ENCODE assay signal across 10 cellular contexts in genomic region chr17:39618956-39619785, GRCh38. TPM values are rescaled to one million over a fixed set of nuclear protein-coding genes. Genes with fewer than 3 reads are reported as not detected.
DNase-seq lines count a peak whose midpoint lies in the region; ATAC-seq and TF ChIP-seq lines count a peak whose summit lies in the region.
"Had no signal": no experiment of that assay in that cellular context is flagged by ENCODE, and none has a peak within 500 bp of the region (broad histone marks: within the 10 kb centered on the region; RNA-seq: fewer than 3 reads in every experiment).

No MANE protein-coding gene starts in this region.

- peak overlapping the region; percentile 77; the same call in 1 of the 3 replicates for H3K4me3 Mint-ChIP-seq in GM23338

- peaks cover 93% of the 10 kb centered on the region for H3K27me3 ChIP-seq in GM23338 (ENCODE audit: insufficient read depth)
- no peaks in the 10 kb centered on the region for H3K27me3 ChIP-seq in OCI-LY3 (ENCODE audit: low read depth, low read length)
- peaks cover 60% of the 10 kb centered on the region for H3K27me3 ChIP-seq in iPS-18a (ENCODE audit: control insufficient read depth, insufficient read depth, low read length)
- peaks cover 4% of the 10 kb centered on the region for H3K27me3 ChIP-seq in effector memory CD4-positive, alpha-beta T cell (replicated peaks; ENCODE audit: control insufficient read depth, insufficient read depth, low read length, poor library complexity, severe bottlenecking)

- ATAC-seq in GM23338: no peak
- ATAC-seq in HG02571 (IDR thresholded peaks at IDR 0.05; ENCODE audit: unreplicated experiment): no peak

- H3K9ac ChIP-seq in OCI-LY3 (ENCODE audit: low read length): peak overlapping the region; percentile 77
- H3K9ac ChIP-seq in iPS-18a (ENCODE audit: low read length): no peak overlapping the region

- H3K36me3 Mint-ChIP-seq in GM23338 (ENCODE audit: low read depth): no peaks in the 10 kb centered on the region; the same call in 2 of the 3 replicates

- TF ChIP-seq CTCF in 22Rv1 (IDR thresholded peaks at IDR 0.05) (no peak), GM23338 (conservative IDR thresholded peaks at IDR 0.05; ENCODE audit: low read depth in 2 of 2) (no peak), OCI-LY3 (IDR thresholded peaks at IDR 0.05; ENCODE audit: low read depth, low read length) (no peak)

- peak overlapping the region; percentile 54; the same call in 1 of the 2 replicates for H2AFZ ChIP-seq in GM23338
- no peak overlapping the region for H2AFZ ChIP-seq in OCI-LY3 (ENCODE audit: low read depth, low read length)

- H3K27me3 Mint-ChIP-seq in GM23338 (ENCODE audit: insufficient read depth, low read depth, poor library complexity): peaks cover 72% of the 10 kb centered on the region

- peaks cover 17% of the 10 kb centered on the region for H3K4me1 Mint-ChIP-seq in GM23338

- no peak for DNase-seq in GM23338 (ENCODE audit: low spot score)
- DNase-seq in effector memory CD4-positive, alpha-beta T cell: no peak
- no peak for DNase-seq in medulla oblongata (ENCODE audit: extremely low spot score)
- no peak for DNase-seq in stimulated activated naive CD4-positive, alpha-beta T cell treated with Interleukin-2 at 50 U/mL for 16 hours (lab: John Stamatoyannopoulos, UW)
- DNase-seq: activated naive CD4-positive, alpha-beta T cell treated with Interleukin-2 at 50 U/mL for 16 hours; NCI-H187 treated with DMSO at 0.1 percent for 48 hours had no signal

- H3K4me2 ChIP-seq in GM23338 (peak overlapping the region; percentile 100), OCI-LY3 (ENCODE audit: low read length) (peak overlapping the region; percentile 94)

- peak overlapping the region; percentile 70; the same call in 1 of the 2 replicates for H3K27ac ChIP-seq in 22Rv1
- H3K27ac ChIP-seq in GM23338 (ENCODE audit: low read depth): no peak overlapping the region
- no peak overlapping the region for H3K27ac ChIP-seq in OCI-LY3 (ENCODE audit: low read length)
- H3K27ac ChIP-seq in iPS-18a (ENCODE audit: low read length): no peak overlapping the region
- H3K27ac ChIP-seq in effector memory CD4-positive, alpha-beta T cell (ENCODE audit: insufficient read depth, low read length, poor library complexity, severe bottlenecking): no peak overlapping the region

- 0 out of 2 replicates have a peak, but pooled peaks cover 6% of the 10 kb centered on the region for H3F3A ChIP-seq in GM23338 (replicated peaks; ENCODE audit: low read depth)

- H3K9me3 ChIP-seq in OCI-LY3 (ENCODE audit: insufficient read depth, low read length) (no peaks in the 10 kb centered on the region), iPS-18a (ENCODE audit: control insufficient read depth, low read depth, low read length) (no peaks in the 10 kb centered on the region)
- H3K9me3 ChIP-seq in effector memory CD4-positive, alpha-beta T cell (ENCODE audit: control insufficient read depth, low read length): no peaks in the 10 kb centered on the region

- H3K79me2 ChIP-seq in GM23338 (replicated peaks; ENCODE audit: insufficient read depth) (no peaks in the 10 kb centered on the region), OCI-LY3 (ENCODE audit: low read length) (no peaks in the 10 kb centered on the region)

- H4K20me1 ChIP-seq in GM23338 (replicated peaks; ENCODE audit: insufficient read depth) (no peaks in the 10 kb centered on the region; the same call in 1 of the 2 replicates), OCI-LY3 (ENCODE audit: insufficient read depth, low read length) (no peaks in the 10 kb centered on the region)

- peaks cover 15% of the 10 kb centered on the region; the same call in 1 of the 2 replicates for H3K4me1 ChIP-seq in GM23338 (ENCODE audit: insufficient read depth)
- H3K4me1 ChIP-seq in OCI-LY3 (ENCODE audit: low read length): peaks cover 43% of the 10 kb centered on the region
- H3K4me1 ChIP-seq in iPS-18a (ENCODE audit: control insufficient read depth, low read depth, low read length): peaks cover 3% of the 10 kb centered on the region
- H3K4me1 ChIP-seq in effector memory CD4-positive, alpha-beta T cell (ENCODE audit: control insufficient read depth, insufficient read depth, low read length, poor library complexity, severe bottlenecking): peaks cover 20% of the 10 kb centered on the region

- H3K27ac Mint-ChIP-seq in GM23338: no peak overlapping the region

- no peaks in the 10 kb centered on the region for H3K9me3 Mint-ChIP-seq in GM23338

- no peaks in the 10 kb centered on the region for H3K9me2 ChIP-seq in GM23338 (ENCODE audit: insufficient read depth)

- H3K4me3 ChIP-seq in GM23338 (peak overlapping the region; percentile 92), OCI-LY3 (ENCODE audit: low read length) (peak overlapping the region; percentile 84), iPS-18a (ENCODE audit: low read length) (peak overlapping the region; percentile 56)
- H3K4me3 ChIP-seq in effector memory CD4-positive, alpha-beta T cell (ENCODE audit: insufficient read depth, low read depth, low read length, poor library complexity, severe bottlenecking): no peak overlapping the region

- no peaks in the 10 kb centered on the region for H3K36me3 ChIP-seq in GM23338 (ENCODE audit: insufficient read depth)
- H3K36me3 ChIP-seq in OCI-LY3 (replicated peaks; ENCODE audit: low read depth, low read length): no peaks in the 10 kb centered on the region
- no peaks in the 10 kb centered on the region for H3K36me3 ChIP-seq in iPS-18a (ENCODE audit: control insufficient read depth, low read depth, low read length)
- H3K36me3 ChIP-seq in effector memory CD4-positive, alpha-beta T cell (ENCODE audit: control insufficient read depth, insufficient read depth, low read length): no peaks in the 10 kb centered on the region

TF ChIP-seq in GM23338, 12 proteins besides CTCF, POLR2A, EP300 and RAD21 (continues in another document):
- TF ChIP-seq EZH2phosphoT487 (IDR thresholded peaks at IDR 0.05; ENCODE audit: unreplicated experiment) (no peak), POLR2AphosphoS5 (IDR thresholded peaks at IDR 0.05; ENCODE audit: low read depth) (no peak), ZNF114 (CRISPR knock-in tag; IDR thresholded peaks at IDR 0.05) (no peak), REST (IDR thresholded peaks at IDR 0.05; ENCODE audit: unreplicated experiment) (no peak)

RNA-seq across cellular contexts. Expression of gene PPP1R1B, which starts 7.6 kb away (rescaled TPM):
- total RNA-seq in GM23338 (2014; rRNA removed; shearing (Covaris generic)): 1.5 and 3.4 TPM in 2 replicates
- polyA plus RNA-seq in GM23338 (2016; fragmentation: Nextera tagmentation; extraction: Ambion mirVana): 3.7 and 5.4 TPM in 2 replicates

RNA-seq across cellular contexts. Expression of gene NEUROD2, which starts 11.5 kb away (rescaled TPM):
- total RNA-seq in GM23338 (2014; rRNA removed; shearing (Covaris generic)): not detected in 2 replicates
- not detected in 2 replicates for polyA plus RNA-seq in GM23338 (2016; fragmentation: Nextera tagmentation; extraction: Ambion mirVana)

RNA-seq across cellular contexts. Expression of gene STARD3, which starts 17.8 kb away (rescaled TPM):
- 39.7 and 53.3 TPM in 2 replicates for total RNA-seq in GM23338 (2014; rRNA removed; shearing (Covaris generic))
- 26.4 and 31.5 TPM in 2 replicates for polyA plus RNA-seq in GM23338 (2016; fragmentation: Nextera tagmentation; extraction: Ambion mirVana)

RNA-seq across cellular contexts. Expression of gene TCAP, which starts 46.0 kb away (rescaled TPM):
- 0.74 and 2.1 TPM in 2 replicates for total RNA-seq in GM23338 (2014; rRNA removed; shearing (Covaris generic))
- 0.61 and 0.80 TPM in 2 replicates for polyA plus RNA-seq in GM23338 (2016; fragmentation: Nextera tagmentation; extraction: Ambion mirVana)

RNA-seq across cellular contexts. Expression of gene PNMT, which starts 49.1 kb away (rescaled TPM):
- total RNA-seq in GM23338 (2014; rRNA removed; shearing (Covaris generic)): 1.9 and 2.3 TPM in 2 replicates
- polyA plus RNA-seq in GM23338 (2016; fragmentation: Nextera tagmentation; extraction: Ambion mirVana): 2.5 and 4.4 TPM in 2 replicates
